20 cellular contexts compared by ENCODE assay signal in the genomic region with DNA sequence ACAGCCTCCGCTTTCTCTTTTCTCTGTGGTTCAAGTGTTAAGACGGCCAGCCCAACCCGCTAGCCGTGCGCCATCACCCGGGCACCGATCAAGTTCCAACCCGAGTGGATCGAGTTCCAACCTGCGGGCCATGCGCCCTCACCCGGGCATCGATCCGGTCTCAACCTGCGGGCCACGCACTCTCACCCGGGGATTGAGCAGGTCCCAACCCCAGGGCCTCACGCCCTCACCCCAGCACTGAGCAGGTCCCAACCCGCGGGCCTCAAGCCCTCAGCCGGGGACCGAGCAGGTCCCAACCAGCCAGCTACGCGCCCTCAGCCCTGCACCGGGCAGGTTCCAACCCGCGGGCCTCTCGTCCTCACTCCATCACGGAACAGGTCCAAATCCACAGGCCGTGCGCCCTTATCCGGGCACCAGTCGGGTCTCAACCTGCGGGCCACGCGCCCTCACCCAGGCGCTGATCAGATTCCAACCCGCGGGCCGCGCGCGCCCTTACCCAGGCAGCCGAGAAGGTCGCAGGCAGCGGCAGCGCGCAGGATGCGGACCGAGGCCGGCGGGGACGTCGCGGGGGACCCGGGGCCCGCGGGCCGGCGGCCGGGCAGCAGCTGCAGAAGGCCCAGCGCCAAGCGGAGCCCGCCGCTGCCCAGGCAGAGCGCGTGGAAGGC. TPM values are rescaled to one million over a fixed set of nuclear protein-coding genes. Genes with fewer than 3 reads are reported as not detected.
DNase-seq lines count a peak whose midpoint lies in the region; ATAC-seq and TF ChIP-seq lines count a peak whose summit lies in the region.
"Had no signal": no experiment of that assay in that cellular context is flagged by ENCODE, and none has a peak within 500 bp of the region (broad histone marks: within the 10 kb centered on the region; RNA-seq: fewer than 3 reads in every experiment).

No MANE protein-coding gene starts in this region.

- H3K27ac ChIP-seq in HUES6 (ENCODE audit: low read depth, low read length) (no peak overlapping the region), PC-3 (ENCODE audit: low read length) (no peak overlapping the region)
- H3K27ac ChIP-seq: cardiac muscle cell had no signal

- no peaks in the 10 kb centered on the region for H4K20me1 ChIP-seq in PC-3 (ENCODE audit: low read length)

- H3K36me3 ChIP-seq in HUES6 (ENCODE audit: control insufficient read depth, insufficient read depth, low read length) = no peaks in the 10 kb centered on the region
- H3K36me3 ChIP-seq in PC-3 (ENCODE audit: low read depth, low read length) = no peaks in the 10 kb centered on the region
- H3K36me3 ChIP-seq: cardiac muscle cell had no signal

- peak overlapping the region; percentile 46 for H3K9ac ChIP-seq in HUES6 (ENCODE audit: low read length)
- H3K9ac ChIP-seq in PC-3 (ENCODE audit: low read length) = no peak overlapping the region

- peak overlapping the region; percentile 31 for H3K4me3 Mint-ChIP-seq in endothelial cell (ENCODE audit: unreplicated experiment)
- H3K4me3 Mint-ChIP-seq: activated CD4-positive, alpha-beta memory T cell treated with anti-CD3 and anti-CD28 coated beads, Interleukin-2, amount 10 ng/mL, durations not matched to agents 7 days and 5 days; activated naive CD8-positive, alpha-beta T cell treated with anti-CD3 and anti-CD28 coated beads, Interleukin-2, amount 10 ng/mL, durations not matched to agents 7 days and 5 days; activated T-cell treated with anti-CD3 and anti-CD28 coated beads, Interleukin-2, amount 50 U/mL, for 4 hours; CD8-positive, alpha-beta T cell; T-cell had no signal

- no TSS peak for BruUV-seq in PC-3 (replicated peaks; lab: Mats Ljungman, UMichigan)

- in situ Hi-C loops in KBM-7 (cut with MboI; ENCODE audit: low pct_unique_long_range_greater_than_20kb, low sequenced_read_pairs) = no loop called here

- H3K9me2 ChIP-seq in PC-3 (replicated peaks; ENCODE audit: low read length) = no peaks in the 10 kb centered on the region

- no peaks in the 10 kb centered on the region; the same call in 1 of the 2 replicates for H3K27me3 ChIP-seq in HUES6 (ENCODE audit: control insufficient read depth, insufficient read depth, low read length)
- H3K27me3 ChIP-seq in PC-3 (ENCODE audit: low read length) = no peaks in the 10 kb centered on the region

- peak; percentile 31 for DNase-seq in endothelial cell (ENCODE audit: low spot score)
- DNase-seq in islet precursor cell = peak; percentile 57
- DNase-seq in retina = peak; percentile 62
- no peak for DNase-seq in KBM-7
- no peak for DNase-seq in NCI-H2171 (lab: John Stamatoyannopoulos, UW)
- DNase-seq in SHP77 treated with DMSO at 0.1 percent for 48 hours (lab: John Stamatoyannopoulos, UW) = no peak
- no peak for DNase-seq in PC-3
- DNase-seq: activated CD4-positive, alpha-beta memory T cell treated with anti-CD3 and anti-CD28 coated beads, Interleukin-2, amount 10 ng/mL, durations not matched to agents 7 days and 5 days; activated naive CD8-positive, alpha-beta T cell treated with anti-CD3 and anti-CD28 coated beads, Interleukin-2, amount 10 ng/mL, durations not matched to agents 7 days and 5 days; activated T-cell treated with anti-CD3 and anti-CD28 coated beads, Interleukin-2, amount 50 U/mL, for 4 hours; CD8-positive, alpha-beta T cell; foreskin fibroblast; MM.1S; NCI-H1694 treated with DMSO at 0.1 percent for 48 hours; NCI-H446; stimulated activated CD4-positive, alpha-beta T cell treated with anti-CD3 and anti-CD28 coated beads, Interleukin-2, amount 100 ng/mL, for 48 hours; T-cell had no signal

- no peak overlapping the region for H3K27ac Mint-ChIP-seq in endothelial cell (ENCODE audit: unreplicated experiment)
- H3K27ac Mint-ChIP-seq: activated CD4-positive, alpha-beta memory T cell treated with anti-CD3 and anti-CD28 coated beads, Interleukin-2, amount 10 ng/mL, durations not matched to agents 7 days and 5 days; activated naive CD8-positive, alpha-beta T cell treated with anti-CD3 and anti-CD28 coated beads, Interleukin-2, amount 10 ng/mL, durations not matched to agents 7 days and 5 days; CD8-positive, alpha-beta T cell; T-cell had no signal

- H3K4me2 ChIP-seq in PC-3 (ENCODE audit: low read length) = no peak overlapping the region

- intact Hi-C loops in PC-3 (cut with micrococcal nuclease) = no loop called here

- peaks cover 6% of the 10 kb centered on the region for H3K27me3 Mint-ChIP-seq in endothelial cell (ENCODE audit: unreplicated experiment)

- POLR2A ChIA-PET in PC-3 (lab: Charles Lee; ENCODE audit: unreplicated experiment) = no interaction called here

- TF ChIP-seq CTCF in endothelial cell (IDR thresholded peaks at IDR 0.05; ENCODE audit: unreplicated experiment) (no peak), PC-3 (conservative IDR thresholded peaks at IDR 0.05; ENCODE audit: low read depth, low read length) (no peak)

- H3K4me1 ChIP-seq in HUES6 (ENCODE audit: control insufficient read depth, insufficient read depth, low read length) = peaks cover 6% of the 10 kb centered on the region; the same call in 1 of the 2 replicates
- peaks cover 1% of the 10 kb centered on the region for H3K4me1 ChIP-seq in PC-3 (ENCODE audit: insufficient read depth, low read length)

- no peaks in the 10 kb centered on the region for H3K36me3 Mint-ChIP-seq in endothelial cell (ENCODE audit: low read depth, unreplicated experiment)
- H3K36me3 Mint-ChIP-seq: activated naive CD8-positive, alpha-beta T cell treated with anti-CD3 and anti-CD28 coated beads, Interleukin-2, amount 10 ng/mL, durations not matched to agents 7 days and 5 days; CD8-positive, alpha-beta T cell; T-cell had no signal

- no peak for ATAC-seq in PC-3
- ATAC-seq: activated T-cell treated with anti-CD3 and anti-CD28 coated beads, Interleukin-2, amount 50 U/mL, for 4 hours; CD8-positive, alpha-beta T cell; T-cell had no signal

- no peak overlapping the region for H2AFZ ChIP-seq in PC-3 (ENCODE audit: low read length)

- no peaks in the 10 kb centered on the region for H3K9me3 Mint-ChIP-seq in endothelial cell (ENCODE audit: unreplicated experiment)
- H3K9me3 Mint-ChIP-seq: activated CD4-positive, alpha-beta memory T cell treated with anti-CD3 and anti-CD28 coated beads, Interleukin-2, amount 10 ng/mL, durations not matched to agents 7 days and 5 days; activated naive CD8-positive, alpha-beta T cell treated with anti-CD3 and anti-CD28 coated beads, Interleukin-2, amount 10 ng/mL, durations not matched to agents 7 days and 5 days; activated T-cell treated with anti-CD3 and anti-CD28 coated beads, Interleukin-2, amount 50 U/mL, for 4 hours; CD8-positive, alpha-beta T cell; T-cell had no signal

- CTCF ChIA-PET in PC-3 (lab: Charles Lee) = no interaction called here

- H3K9me3 ChIP-seq in HUES6 (ENCODE audit: control insufficient read depth, insufficient read depth, low read depth, low read length) (no peaks in the 10 kb centered on the region), PC-3 (ENCODE audit: low read length) (no peaks in the 10 kb centered on the region)

- no peaks in the 10 kb centered on the region for H3K79me2 ChIP-seq in PC-3 (ENCODE audit: low read length)

- peaks cover 15% of the 10 kb centered on the region for H3K4me1 Mint-ChIP-seq in endothelial cell (ENCODE audit: unreplicated experiment)
- H3K4me1 Mint-ChIP-seq: activated CD4-positive, alpha-beta memory T cell treated with anti-CD3 and anti-CD28 coated beads, Interleukin-2, amount 10 ng/mL, durations not matched to agents 7 days and 5 days; T-cell had no signal

- no peaks in the 10 kb centered on the region for H3F3A ChIP-seq in PC-3 (ENCODE audit: low read length, unreplicated experiment)

- H3K4me3 ChIP-seq in HUES6 (ENCODE audit: low read depth, low read length) (peak overlapping the region; percentile 62), PC-3 (ENCODE audit: low read length) (no peak overlapping the region)
- H3K4me3 ChIP-seq: cardiac muscle cell had no signal

RNA-seq across cellular contexts. Expression of a gene that starts 0.4 kb away (rescaled TPM):
- total RNA-seq in endothelial cell (ENCODE audit: unreplicated experiment) = 16.8 TPM
- 0.47 and 0.52 TPM in 2 replicates for total RNA-seq in PC-3 (2014; rRNA removed)
- total RNA-seq: activated CD4-positive, alpha-beta memory T cell treated with anti-CD3 and anti-CD28 coated beads, Interleukin-2, amount 10 ng/mL, durations not matched to agents 7 days and 5 days; activated naive CD8-positive, alpha-beta T cell treated with anti-CD3 and anti-CD28 coated beads, Interleukin-2, amount 10 ng/mL, durations not matched to agents 7 days and 5 days; activated T-cell treated with anti-CD3 and anti-CD28 coated beads, Interleukin-2, amount 50 U/mL, for 4 hours; CD8-positive, alpha-beta T cell; mononuclear cell; T-cell had no signal

RNA-seq across cellular contexts. Expression of a gene that starts 21.0 kb away (rescaled TPM):
- total RNA-seq in endothelial cell (ENCODE audit: unreplicated experiment) = 22.3 TPM
- total RNA-seq in PC-3 (2014; rRNA removed) = 6.5 and 8.6 TPM in 2 replicates
- total RNA-seq: activated CD4-positive, alpha-beta memory T cell treated with anti-CD3 and anti-CD28 coated beads, Interleukin-2, amount 10 ng/mL, durations not matched to agents 7 days and 5 days; activated naive CD8-positive, alpha-beta T cell treated with anti-CD3 and anti-CD28 coated beads, Interleukin-2, amount 10 ng/mL, durations not matched to agents 7 days and 5 days; CD8-positive, alpha-beta T cell had no signal

Comparison
In these comparisons a context has a peak if more than half of its experiments do, and no peak if none do; other contexts are left out.
1. DNase-seq: peak in endothelial cell (single experiment), islet precursor cell (single experiment) and retina (single experiment); none in KBM-7 (single experiment), NCI-H2171 (single experiment), SHP77 treated with DMSO at 0.1 percent for 48 hours (single experiment) and PC-3 (single experiment).
2. RNA of a gene that starts 0.4 kb away (total RNA-seq): 16.8 TPM in endothelial cell (single experiment); 0.47 to 0.52 TPM in PC-3; every median in the first group is over 10 times any median in the second.